Comparison of ENCODE assay signal across 8 cellular contexts in genomic region chr11:114195981-114196731, GRCh38.
DNase-seq lines count a peak whose midpoint lies in the region; ATAC-seq and TF ChIP-seq lines count a peak whose summit lies in the region.

No MANE protein-coding gene starts in this region.

- no peak for TF ChIP-seq POLR2A in gastroesophageal sphincter (IDR thresholded peaks at IDR 0.05)

- no peaks in the 10 kb centered on the region for H3K36me3 ChIP-seq in GM23248 (ENCODE audit: low read depth)
- H3K36me3 ChIP-seq in gastroesophageal sphincter, result peaks cover 0 to 41% of the 10 kb centered on the region in 2 donors

- H3K4me3 ChIP-seq in GM23248, result no peak overlapping the region
- no peak overlapping the region for H3K4me3 ChIP-seq in gastroesophageal sphincter

- no peak overlapping the region for H3K27ac ChIP-seq in GM23248
- H3K27ac ChIP-seq in VCaP, result peak overlapping the region; percentile 93
- H3K27ac ChIP-seq in gastroesophageal sphincter, result peak overlapping the region; percentile 92 to 100 (median 96)

- peak; percentile 27 for TF ChIP-seq CTCF in VCaP (conservative IDR thresholded peaks at IDR 0.05)
- TF ChIP-seq CTCF in gastroesophageal sphincter (IDR thresholded peaks at IDR 0.05), result no peak

- H3K4me1 ChIP-seq in GM23248 (ENCODE audit: insufficient read depth) (peaks cover 13% of the 10 kb centered on the region; the same call in 1 of the 2 replicates), gastroesophageal sphincter (peaks cover 61 to 94% (median 75%) of the 10 kb centered on the region in 3 donors)

- no peak overlapping the region for H3K4me2 ChIP-seq in GM23248 (ENCODE audit: unreplicated experiment)

- in situ Hi-C loops in GM23248 (cut with MboI), result no loop called here

- peaks cover 22 to 52% of the 10 kb centered on the region in 2 donors for H3K4me1 Mint-ChIP-seq in stimulated activated naive B cell treated with anti-CD40 and anti-IgM and Interleukin-4, amounts not matched to agents 10 μg/mL and 1 μg/mL and 100 μg/mL, for 72 hours

- no peak overlapping the region for H3K9ac ChIP-seq in GM23248

- H3F3A ChIP-seq in GM23248 (ENCODE audit: insufficient read depth), result 0 out of 2 replicates have a peak, but pooled peaks cover 8% of the 10 kb centered on the region

- ATAC-seq in gastroesophageal sphincter (no peak), HG02798 (IDR thresholded peaks at IDR 0.05; ENCODE audit: poor library complexity, unreplicated experiment) (no peak)
- peak; percentile 56 to 61 for ATAC-seq in stimulated activated naive B cell treated with anti-CD40 and anti-IgM and Interleukin-4, amounts not matched to agents 10 μg/mL and 1 μg/mL and 100 μg/mL, for 72 hours (replicated peaks)

- no peak overlapping the region for H3K27ac Mint-ChIP-seq in stimulated activated naive B cell treated with anti-CD40 and anti-IgM and Interleukin-4, amounts not matched to agents 10 μg/mL and 1 μg/mL and 100 μg/mL, for 72 hours

- H2AFZ ChIP-seq in GM23248, result no peak overlapping the region

- H3K79me2 ChIP-seq in GM23248 (ENCODE audit: insufficient read depth), result no peaks in the 10 kb centered on the region

- peaks cover 0 to 5% of the 10 kb centered on the region in 2 donors for H3K9me3 Mint-ChIP-seq in stimulated activated naive B cell treated with anti-CD40 and anti-IgM and Interleukin-4, amounts not matched to agents 10 μg/mL and 1 μg/mL and 100 μg/mL, for 72 hours

- no peaks in the 10 kb centered on the region for H3K9me2 ChIP-seq in GM23248 (ENCODE audit: insufficient read depth)

- H3K27me3 Mint-ChIP-seq in stimulated activated naive B cell treated with anti-CD40 and anti-IgM and Interleukin-4, amounts not matched to agents 10 μg/mL and 1 μg/mL and 100 μg/mL, for 72 hours, result no peaks in the 10 kb centered on the region

- H4K20me1 ChIP-seq in GM23248 (ENCODE audit: insufficient read depth), result no peaks in the 10 kb centered on the region

- 90 to 91% methylated on average over 5 of the region's 5 CpGs for WGBS in GM23248 (ENCODE audit: low coverage in 1 of 2, low lambda C conversion rate in 2 of 2, missing lambda C conversion rate in 2 of 2), 2 experiments
- WGBS in gastroesophageal sphincter (ENCODE audit: low coverage in 1 of 2), 2 donors, result 92% methylated on average over 3 of the region's 5 CpGs; no CpG with 5 or more reads in 1 of the 2 donors

- H3K9me3 ChIP-seq in GM23248 (ENCODE audit: low read depth) (no peaks in the 10 kb centered on the region), gastroesophageal sphincter (no peaks in the 10 kb centered on the region)

- H3K4me3 Mint-ChIP-seq in stimulated activated naive B cell treated with anti-CD40 and anti-IgM and Interleukin-4, amounts not matched to agents 10 μg/mL and 1 μg/mL and 100 μg/mL, for 72 hours, result no peak overlapping the region

- DNase-seq in GM23248 (peak; percentile 13), GOT3 (lab: John Stamatoyannopoulos, UW) (no peak), NCI-H187 treated with DMSO at 0.1 percent for 48 hours (lab: John Stamatoyannopoulos, UW) (no peak), COLO829 (ENCODE audit: low spot score) (no peak)
- no peak for DNase-seq in stimulated activated naive B cell treated with anti-CD40 and anti-IgM and Interleukin-4, amounts not matched to agents 10 μg/mL and 1 μg/mL and 100 μg/mL, for 72 hours

- TF ChIP-seq EP300 in gastroesophageal sphincter (IDR thresholded peaks at IDR 0.05), result no peak

- peaks cover 4% of the 10 kb centered on the region in 2 donors for H3K36me3 Mint-ChIP-seq in stimulated activated naive B cell treated with anti-CD40 and anti-IgM and Interleukin-4, amounts not matched to agents 10 μg/mL and 1 μg/mL and 100 μg/mL, for 72 hours

- H3K27me3 ChIP-seq in GM23248 (replicated peaks; ENCODE audit: insufficient read depth) (no peaks in the 10 kb centered on the region), gastroesophageal sphincter (no peaks in the 10 kb centered on the region)

Comparison
In these comparisons a context has a peak if more than half of its experiments do, and no peak if none do; other contexts are left out.
1. ATAC-seq: peak in stimulated activated naive B cell treated with anti-CD40 and anti-IgM and Interleukin-4, amounts not matched to agents 10 μg/mL and 1 μg/mL and 100 μg/mL, for 72 hours (2 of 2); none in gastroesophageal sphincter (single experiment) and HG02798 (single experiment).